In genomic region chr1:43434256-43434655, GRCh38 we compare ENCODE assay signal across 17 cellular contexts.
"Had no signal": no experiment of that assay in that cellular context is flagged by ENCODE, and none has a peak within 500 bp of the region (broad histone marks: within the 10 kb centered on the region; RNA-seq: fewer than 3 reads in every experiment).

No MANE protein-coding gene starts in this region.

- H3K9me3 ChIP-seq: heart left ventricle, left lung, lower lobe of right lung, sigmoid colon, tibial artery, upper lobe of right lung, vagina had no signal

- H3K4me1 Mint-ChIP-seq: memory B cell had no signal

- H3K27ac Mint-ChIP-seq: memory B cell had no signal

- H3K4me3 Mint-ChIP-seq: memory B cell, nephron progenitor cell had no signal

- H3K27me3 ChIP-seq: heart left ventricle, left lung, sigmoid colon, tibial artery, upper lobe of right lung, vagina had no signal

- H3K4me3 ChIP-seq: heart left ventricle, left lung, lower lobe of right lung, sigmoid colon, skin epidermis, tibial artery, upper lobe of right lung, vagina had no signal

- ATAC-seq: heart left ventricle, left lung, lower lobe of right lung, upper lobe of right lung had no signal

- DNase-seq: cerebellar nuclear complex; effector CD4-positive, alpha-beta T cell; foreskin melanocyte; hippocampal formation; left lung; lower lobe of right lung; midbrain; nephron progenitor cell; sigmoid colon; stimulated activated CD4-positive, alpha-beta T cell treated with anti-CD3 and anti-CD28 coated beads, Interleukin-12 subunit alpha, Interleukin-12 subunit beta, amount 100 ng/mL, for 4 hours; stimulated activated naive CD4-positive, alpha-beta T cell treated with Interleukin-2 at 50 U/mL for 16 hours; upper lobe of right lung had no signal

- H3K27ac ChIP-seq: upper lobe of right lung had no signal

- H3K27me3 Mint-ChIP-seq: memory B cell had no signal

- H3K9me3 Mint-ChIP-seq: memory B cell, nephron progenitor cell had no signal

- H3K4me1 ChIP-seq: left lung had no signal
